19 cellular contexts compared by ENCODE assay signal in the genomic region with DNA sequence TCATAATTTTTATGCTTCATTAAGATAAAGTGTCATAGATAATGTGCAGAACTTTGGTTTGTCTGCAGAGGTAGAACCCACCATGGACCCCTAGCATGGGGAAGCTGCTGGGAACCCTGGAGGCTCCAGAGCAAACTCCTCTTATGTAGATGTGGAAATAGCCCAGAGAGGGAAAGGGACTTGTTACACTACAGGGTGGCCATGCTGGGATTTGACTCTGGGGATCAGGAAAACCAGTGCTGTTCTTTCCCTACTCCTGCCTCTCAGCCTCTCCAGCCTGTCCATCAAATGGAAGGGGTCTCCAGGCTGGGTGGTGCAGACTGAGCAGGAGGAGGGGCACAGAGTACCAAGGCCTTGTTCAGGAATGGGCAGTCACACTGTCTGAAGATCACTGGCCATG. TPM values are rescaled to one million over a fixed set of nuclear protein-coding genes. Genes with fewer than 3 reads are reported as not detected.
"Had no signal": no experiment of that assay in that cellular context is flagged by ENCODE, and none has a peak within 500 bp of the region (broad histone marks: within the 10 kb centered on the region; RNA-seq: fewer than 3 reads in every experiment).

No MANE protein-coding gene starts in this region.

- DNase-seq: cerebellar nuclear complex; endodermal cell; erythroblast; foreskin melanocyte; head of caudate nucleus; left colon; mucosa of descending colon; naive thymus-derived CD8-positive, alpha-beta T cell; stimulated activated CD4-positive, alpha-beta T cell treated with anti-CD3 and anti-CD28 coated beads, Interleukin-4, amount 100 ng/mL, for 24 hours; substantia nigra; transverse colon had no signal

- H3K4me1 ChIP-seq: right atrium auricular region, transverse colon had no signal

- ATAC-seq: left colon; mucosa of descending colon; naive thymus-derived CD8-positive, alpha-beta T cell; stimulated activated memory B cell treated with anti-CD40 and anti-IgM and Interleukin-4, amounts not matched to agents 10 μg/mL and 1 μg/mL and 100 μg/mL, for 72 hours had no signal

- H3K4me2 ChIP-seq: hepatocyte, smooth muscle cell had no signal

- H3K4me3 ChIP-seq: hepatocyte, mucosa of descending colon, ovary, right atrium auricular region, smooth muscle cell, thoracic aorta, transverse colon had no signal

- H3K36me3 Mint-ChIP-seq: naive thymus-derived CD8-positive, alpha-beta T cell; stimulated activated memory B cell treated with anti-CD40 and anti-IgM and Interleukin-4, amounts not matched to agents 10 μg/mL and 1 μg/mL and 100 μg/mL, for 72 hours had no signal

- H2AFZ ChIP-seq: hepatocyte had no signal

- H3K79me2 ChIP-seq: hepatocyte had no signal

- H3K27ac Mint-ChIP-seq: endodermal cell; naive thymus-derived CD8-positive, alpha-beta T cell; stimulated activated memory B cell treated with anti-CD40 and anti-IgM and Interleukin-4, amounts not matched to agents 10 μg/mL and 1 μg/mL and 100 μg/mL, for 72 hours; stimulated activated naive CD8-positive, alpha-beta T cell treated with anti-CD3 and anti-CD28 coated beads, Interleukin-15, Interleukin-2, amounts not matched to agents 100 ng/mL and 50 ng/mL, for 24 hours had no signal

- H3K9me3 Mint-ChIP-seq: endodermal cell had no signal

- H3K4me3 Mint-ChIP-seq: endodermal cell; naive thymus-derived CD8-positive, alpha-beta T cell; stimulated activated memory B cell treated with anti-CD40 and anti-IgM and Interleukin-4, amounts not matched to agents 10 μg/mL and 1 μg/mL and 100 μg/mL, for 72 hours; stimulated activated naive CD8-positive, alpha-beta T cell treated with anti-CD3 and anti-CD28 coated beads, Interleukin-15, Interleukin-2, amounts not matched to agents 100 ng/mL and 50 ng/mL, for 24 hours had no signal

- H3K27ac ChIP-seq: hepatocyte, neutrophil, ovary, right atrium auricular region, thoracic aorta, transverse colon had no signal

- H3K27me3 ChIP-seq: hepatocyte, ovary, right atrium auricular region, transverse colon had no signal

- H3K4me1 Mint-ChIP-seq: endodermal cell; naive thymus-derived CD8-positive, alpha-beta T cell; stimulated activated memory B cell treated with anti-CD40 and anti-IgM and Interleukin-4, amounts not matched to agents 10 μg/mL and 1 μg/mL and 100 μg/mL, for 72 hours had no signal

- H3K9me3 ChIP-seq: mucosa of descending colon, neutrophil, ovary, right atrium auricular region, thoracic aorta, transverse colon had no signal

RNA-seq across cellular contexts. Expression of gene MSX1, which starts 54.2 kb away (rescaled TPM):
- total RNA-seq: naive thymus-derived CD8-positive, alpha-beta T cell had no signal
- polyA plus RNA-seq: naive thymus-derived CD8-positive, alpha-beta T cell had no signal
